29 cellular contexts compared by ENCODE assay signal in the genomic region with DNA sequence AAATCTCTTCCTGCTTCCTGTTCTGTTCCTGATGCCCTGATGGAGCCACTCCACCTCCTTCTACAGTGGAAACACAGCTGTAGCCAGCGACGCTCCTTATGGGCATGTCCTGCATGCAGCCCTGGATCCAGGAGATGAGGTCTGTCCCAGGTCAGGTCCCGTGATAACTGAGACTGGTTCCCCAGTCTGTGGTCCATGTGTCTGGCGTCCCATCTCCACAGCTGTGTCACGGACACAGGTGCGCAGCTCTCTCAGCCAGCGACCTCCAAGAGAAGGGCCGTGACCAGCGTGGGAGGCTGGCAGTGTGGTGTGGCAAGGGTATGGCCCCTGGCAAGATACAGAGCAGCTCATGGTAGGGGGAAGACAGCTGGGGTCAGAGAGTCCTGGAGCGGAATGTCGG.
DNase-seq lines count a peak whose midpoint lies in the region; ATAC-seq and TF ChIP-seq lines count a peak whose summit lies in the region.
"Had no signal": no experiment of that assay in that cellular context is flagged by ENCODE, and none has a peak within 500 bp of the region (broad histone marks: within the 10 kb centered on the region; RNA-seq: fewer than 3 reads in every experiment).

No MANE protein-coding gene starts in this region.

- H3K36me3 Mint-ChIP-seq in activated CD4-positive, alpha-beta T cell treated with anti-CD3 and anti-CD28 coated beads, Interleukin-2, amount 10 ng/mL, durations not matched to agents 7 days and 5 days (ENCODE audit: low read depth), result no peaks in the 10 kb centered on the region
- H3K36me3 Mint-ChIP-seq: CD4-positive, alpha-beta memory T cell; naive thymus-derived CD8-positive, alpha-beta T cell; WTC11 had no signal

- H2BK15ac ChIP-seq in mesenchymal stem cell (ENCODE audit: low read depth, poor library complexity, severe bottlenecking), result no peak overlapping the region

- no peak overlapping the region for H4K91ac ChIP-seq in mesenchymal stem cell (ENCODE audit: low read length)

- H3K4me2 ChIP-seq in mesenchymal stem cell (ENCODE audit: low read length, poor library complexity, severe bottlenecking), result no peak overlapping the region
- H3K4me2 ChIP-seq: smooth muscle cell had no signal

- no peak for TF ChIP-seq CTCF in upper lobe of right lung (IDR thresholded peaks at IDR 0.05)
- TF ChIP-seq CTCF in colonic mucosa (IDR thresholded peaks at IDR 0.05), result no peak

- H3K4me3 Mint-ChIP-seq in activated CD4-positive, alpha-beta T cell treated with anti-CD3 and anti-CD28 coated beads, Interleukin-2, amount 10 ng/mL, durations not matched to agents 7 days and 5 days, result no peak overlapping the region
- H3K4me3 Mint-ChIP-seq: activated naive CD4-positive, alpha-beta T cell treated with anti-CD3 and anti-CD28 coated beads for 36 hours; activated T-helper 1 cell treated with anti-CD3 and anti-CD28 coated beads, Interleukin-12 subunit alpha, Interleukin-12 subunit beta, Interleukin-2, Interleukin-4 antibody, amounts not matched to agents 30 ng/mL and 10 ng/mL and 1 ng/mL, durations not matched to agents 14 hours and 24 hours and 36 hours; CD4-positive, alpha-beta memory T cell; WTC11 had no signal

- peak overlapping the region in 1 of 2 experiments; percentile 44 for H3K14ac ChIP-seq in mesenchymal stem cell (ENCODE audit: low read length in 2 of 2)

- no peaks in the 10 kb centered on the region for H3K27me3 Mint-ChIP-seq in activated CD4-positive, alpha-beta T cell treated with anti-CD3 and anti-CD28 coated beads, Interleukin-2, amount 10 ng/mL, durations not matched to agents 7 days and 5 days

- no peak overlapping the region for H3K4me3 ChIP-seq in upper lobe of right lung
- no peak overlapping the region for H3K4me3 ChIP-seq in colonic mucosa
- H3K4me3 ChIP-seq in mesenchymal stem cell (ENCODE audit: insufficient read depth in 1 of 2, low read depth in 1 of 2, low read length in 2 of 2), result no peak overlapping the region
- H3K4me3 ChIP-seq: adrenal gland, pancreas, Peyer's patch, smooth muscle cell, upper lobe of left lung had no signal

- H3K4ac ChIP-seq in mesenchymal stem cell (ENCODE audit: low read depth in 1 of 2, low read length in 2 of 2), result no peak overlapping the region

- peak; percentile 2 for DNase-seq in activated CD4-positive, alpha-beta T cell treated with anti-CD3 and anti-CD28 coated beads, Interleukin-2, amount 10 ng/mL, durations not matched to agents 7 days and 5 days
- DNase-seq in activated CD4-positive, alpha-beta T cell treated with anti-CD3 and anti-CD28 coated beads, Interleukin-2, amount 50 U/mL, for 4 hours, result no peak
- DNase-seq in islet precursor cell (peak; percentile 46), upper lobe of right lung (peak; percentile 40), colonic mucosa (no peak), mesenchymal stem cell (no peak), inferior parietal cortex (ENCODE audit: extremely low spot score) (no peak)
- DNase-seq: activated naive CD4-positive, alpha-beta T cell treated with anti-CD3 and anti-CD28 coated beads for 36 hours; brain microvascular endothelial cell; CD4-positive, alpha-beta memory T cell; EL; hippocampal formation; left ventricle myocardium superior; midbrain; naive thymus-derived CD8-positive, alpha-beta T cell; NCI-H1092; NCI-H1930; NCI-H526; pancreas; Peyer's patch; stimulated activated CD4-positive, alpha-beta T cell treated with anti-CD3 and anti-CD28 coated beads, Interleukin-1b, Interleukin-23, amount 100 ng/mL, for 48 hours; stimulated activated CD8-positive, alpha-beta memory T cell treated with anti-CD3 and anti-CD28 coated beads, Interleukin-4, amount 100 ng/mL, for 48 hours; upper lobe of left lung had no signal

- no peak overlapping the region for H3K23ac ChIP-seq in mesenchymal stem cell (ENCODE audit: low read length in 2 of 2)

- H3K79me1 ChIP-seq in mesenchymal stem cell (replicated peaks; ENCODE audit: low read length, poor library complexity, severe bottlenecking), result no peaks in the 10 kb centered on the region

- POLR2A ChIA-PET in activated CD4-positive, alpha-beta T cell treated with anti-CD3 and anti-CD28 coated beads, Interleukin-2, amount 10 ng/mL, durations not matched to agents 7 days and 5 days (lab: Charles Lee), result no interaction called here

- WGBS in mesenchymal stem cell, result 96% methylated on average over 9 of the region's 11 CpGs

- H2BK120ac ChIP-seq in mesenchymal stem cell (ENCODE audit: low read depth, low read length), result no peak overlapping the region

- H3K4me1 ChIP-seq in upper lobe of right lung (no peaks in the 10 kb centered on the region), colonic mucosa (no peaks in the 10 kb centered on the region), mesenchymal stem cell (ENCODE audit: control insufficient read depth, insufficient read depth, low read depth, low read length) (no peaks in the 10 kb centered on the region)
- H3K4me1 ChIP-seq: adrenal gland, pancreas, Peyer's patch, upper lobe of left lung had no signal

- H3K27ac Mint-ChIP-seq in activated CD4-positive, alpha-beta T cell treated with anti-CD3 and anti-CD28 coated beads, Interleukin-2, amount 10 ng/mL, durations not matched to agents 7 days and 5 days, result no peak overlapping the region
- H3K27ac Mint-ChIP-seq: activated naive CD4-positive, alpha-beta T cell treated with anti-CD3 and anti-CD28 coated beads for 36 hours; activated T-helper 1 cell treated with anti-CD3 and anti-CD28 coated beads, Interleukin-12 subunit alpha, Interleukin-12 subunit beta, Interleukin-2, Interleukin-4 antibody, amounts not matched to agents 30 ng/mL and 10 ng/mL and 1 ng/mL, durations not matched to agents 14 hours and 24 hours and 36 hours; CD4-positive, alpha-beta memory T cell; WTC11 had no signal

- H3K4me1 Mint-ChIP-seq in activated CD4-positive, alpha-beta T cell treated with anti-CD3 and anti-CD28 coated beads, Interleukin-2, amount 10 ng/mL, durations not matched to agents 7 days and 5 days, result no peaks in the 10 kb centered on the region
- H3K4me1 Mint-ChIP-seq: CD4-positive, alpha-beta memory T cell had no signal

- no peak overlapping the region for H2AFZ ChIP-seq in mesenchymal stem cell (ENCODE audit: low read depth, low read length)

- no peak overlapping the region for H3K9ac ChIP-seq in colonic mucosa (ENCODE audit: low read depth in 2 of 2, low read length in 2 of 2)
- no peak overlapping the region for H3K9ac ChIP-seq in mesenchymal stem cell (ENCODE audit: low read length)

- H3K18ac ChIP-seq in mesenchymal stem cell (ENCODE audit: low read depth in 1 of 2, low read length in 2 of 2), result no peak overlapping the region

- H3K27me3 ChIP-seq in upper lobe of right lung (no peaks in the 10 kb centered on the region), colonic mucosa (no peaks in the 10 kb centered on the region), mesenchymal stem cell (ENCODE audit: control insufficient read depth in 1 of 2, insufficient read depth in 1 of 2, low read length in 2 of 2) (peaks cover 0 to 18% of the 10 kb centered on the region in 2 experiments)
- H3K27me3 ChIP-seq: adrenal gland, brain microvascular endothelial cell, pancreas, Peyer's patch, upper lobe of left lung had no signal

- ATAC-seq in HG02870 (IDR thresholded peaks at IDR 0.05; ENCODE audit: unreplicated experiment) (peak; percentile 4), upper lobe of right lung (peak; percentile 19)
- ATAC-seq: left ventricle myocardium superior, pancreas, WTC11 had no signal

- H3K36me3 ChIP-seq in upper lobe of right lung (no peaks in the 10 kb centered on the region), colonic mucosa (no peaks in the 10 kb centered on the region), mesenchymal stem cell (ENCODE audit: control insufficient read depth in 1 of 2, insufficient read depth in 2 of 2, low read depth in 1 of 2, low read length in 2 of 2) (no peaks in the 10 kb centered on the region)
- H3K36me3 ChIP-seq: adrenal gland, brain microvascular endothelial cell, pancreas, Peyer's patch, upper lobe of left lung had no signal

- H3K9me3 ChIP-seq in upper lobe of right lung, result no peaks in the 10 kb centered on the region
- no peaks in the 10 kb centered on the region for H3K9me3 ChIP-seq in colonic mucosa
- no peaks in the 10 kb centered on the region for H3K9me3 ChIP-seq in mesenchymal stem cell (ENCODE audit: control insufficient read depth, low read length)
- H3K9me3 ChIP-seq: adrenal gland, pancreas, Peyer's patch, upper lobe of left lung had no signal

- no peaks in the 10 kb centered on the region for H3K9me3 Mint-ChIP-seq in activated CD4-positive, alpha-beta T cell treated with anti-CD3 and anti-CD28 coated beads, Interleukin-2, amount 10 ng/mL, durations not matched to agents 7 days and 5 days
- H3K9me3 Mint-ChIP-seq: activated naive CD4-positive, alpha-beta T cell treated with anti-CD3 and anti-CD28 coated beads for 36 hours; activated T-helper 1 cell treated with anti-CD3 and anti-CD28 coated beads, Interleukin-12 subunit alpha, Interleukin-12 subunit beta, Interleukin-2, Interleukin-4 antibody, amounts not matched to agents 30 ng/mL and 10 ng/mL and 1 ng/mL, durations not matched to agents 14 hours and 24 hours and 36 hours; CD4-positive, alpha-beta memory T cell; naive thymus-derived CD8-positive, alpha-beta T cell; WTC11 had no signal

- no peak overlapping the region for H3K27ac ChIP-seq in upper lobe of right lung
- no peak overlapping the region for H3K27ac ChIP-seq in colonic mucosa
- no peak overlapping the region for H3K27ac ChIP-seq in mesenchymal stem cell (ENCODE audit: low read length, poor library complexity, severe bottlenecking)
- H3K27ac ChIP-seq: 22Rv1, adrenal gland, brain microvascular endothelial cell, pancreas, Peyer's patch, upper lobe of left lung had no signal

- no peak overlapping the region for H2BK5ac ChIP-seq in mesenchymal stem cell (ENCODE audit: low read depth, low read length, poor library complexity, severe bottlenecking)

- intact Hi-C loops in upper lobe of right lung (cut with DNase I), result no loop called here
- intact Hi-C loops in colonic mucosa (cut with DNase I), result no loop called here

- H4K8ac ChIP-seq in mesenchymal stem cell (ENCODE audit: low read length), result no peak overlapping the region

- no peak overlapping the region for H2BK12ac ChIP-seq in mesenchymal stem cell (ENCODE audit: low read length in 2 of 2)

- CTCF ChIA-PET in activated CD4-positive, alpha-beta T cell treated with anti-CD3 and anti-CD28 coated beads, Interleukin-2, amount 10 ng/mL, durations not matched to agents 7 days and 5 days (lab: Charles Lee), result no interaction called here

- no peak overlapping the region for H2AK5ac ChIP-seq in mesenchymal stem cell (ENCODE audit: low read length, severe bottlenecking)

Comparison
In these comparisons a context has a peak if more than half of its experiments do, and no peak if none do; other contexts are left out.
1. DNase-seq: peak in activated CD4-positive, alpha-beta T cell treated with anti-CD3 and anti-CD28 coated beads, Interleukin-2, amount 10 ng/mL, durations not matched to agents 7 days and 5 days (single experiment), islet precursor cell (single experiment) and upper lobe of right lung (single experiment); none in activated CD4-positive, alpha-beta T cell treated with anti-CD3 and anti-CD28 coated beads, Interleukin-2, amount 50 U/mL, for 4 hours (0 of 2), colonic mucosa (single experiment), mesenchymal stem cell (single experiment) and inferior parietal cortex (single experiment).